ENCODE assay signal across 26 cellular contexts in the genomic region with DNA sequence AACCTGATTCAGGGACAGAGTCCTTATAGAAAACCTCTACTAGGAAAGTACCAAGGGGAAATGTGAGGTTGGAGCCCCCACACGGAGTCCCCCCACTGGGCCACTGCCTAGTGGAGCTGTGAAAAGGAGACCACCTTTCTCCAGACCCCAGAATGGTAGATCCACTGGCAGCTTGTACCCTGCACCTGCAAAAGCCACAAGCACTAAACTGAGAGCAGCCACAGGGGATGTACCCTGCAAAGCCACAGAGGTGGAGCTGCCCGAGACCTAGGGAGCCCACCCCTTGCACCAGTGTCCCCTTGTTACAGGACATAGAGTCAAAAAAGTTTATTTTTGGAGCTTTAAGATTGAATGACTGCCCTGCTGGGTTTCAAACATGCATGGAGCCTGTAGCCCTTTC.
"Had no signal": no experiment of that assay in that cellular context is flagged by ENCODE, and none has a peak within 500 bp of the region (broad histone marks: within the 10 kb centered on the region; RNA-seq: fewer than 3 reads in every experiment).

No MANE protein-coding gene starts in this region.

- FAIRE-seq: endometrium, islet of Langerhans, keratinocyte had no signal

- ATAC-seq: effector memory CD8-positive, alpha-beta T cell; esophagus mucosa; gastrocnemius medialis; heart right ventricle; left cardiac atrium; left lung; left ventricle myocardium superior; lower lobe of right lung; naive thymus-derived CD8-positive, alpha-beta T cell had no signal

- H3K4me1 ChIP-seq: colonic mucosa, esophagus squamous epithelium, gastrocnemius medialis, heart right ventricle, left lung, lower lobe of right lung had no signal

- H3K36me3 ChIP-seq: colonic mucosa, esophagus squamous epithelium, gastrocnemius medialis, heart right ventricle, left lung, lower lobe of right lung had no signal

- H3K9me3 ChIP-seq: colonic mucosa, esophagus squamous epithelium, gastrocnemius medialis, left lung, lower lobe of right lung had no signal

- DNase-seq: colonic mucosa; cortex of kidney; effector CD8-positive, alpha-beta T cell; effector memory CD8-positive, alpha-beta T cell; endodermal cell; erythroblast; esophagus squamous epithelium; foreskin fibroblast; foreskin melanocyte; gastrocnemius medialis; glutamatergic neuron; heart right ventricle; hippocampal formation; left cardiac atrium; left lung; left ventricle myocardium superior; lower lobe of right lung; mesenchymal stem cell; midbrain; naive B cell; naive thymus-derived CD8-positive, alpha-beta T cell had no signal

- H3K27me3 ChIP-seq: colonic mucosa, esophagus squamous epithelium, gastrocnemius medialis, left lung had no signal

- H3K27ac ChIP-seq: colonic mucosa, epithelial cell of prostate, esophagus squamous epithelium, gastrocnemius medialis, heart right ventricle, left lung, lower lobe of right lung had no signal

- H3K4me3 ChIP-seq: colonic mucosa, esophagus squamous epithelium, gastrocnemius medialis, heart right ventricle, left lung, lower lobe of right lung had no signal
